14 cellular contexts compared by ENCODE assay signal in the genomic region with DNA sequence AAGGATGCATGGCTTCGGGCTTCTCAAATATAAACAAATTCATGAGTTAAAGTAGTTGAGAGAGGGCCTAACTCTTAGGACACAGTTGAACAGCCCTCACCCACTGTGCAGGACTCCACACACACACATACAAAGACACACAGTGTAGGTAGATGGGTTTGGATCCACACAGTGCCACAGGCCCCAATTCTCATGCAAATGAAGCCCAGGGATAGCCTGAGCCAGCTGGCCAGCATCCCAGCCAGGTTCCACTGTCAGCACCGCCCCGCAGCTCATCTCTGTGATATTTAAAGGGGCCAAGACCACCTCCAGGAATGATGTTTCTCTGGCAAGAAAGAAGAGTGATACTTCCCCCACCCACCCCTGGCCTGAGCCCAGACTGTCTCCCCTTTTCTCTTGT. TPM values are rescaled to one million over a fixed set of nuclear protein-coding genes. Genes with fewer than 3 reads are reported as not detected.
DNase-seq lines count a peak whose midpoint lies in the region; ATAC-seq and TF ChIP-seq lines count a peak whose summit lies in the region.
"Had no signal": no experiment of that assay in that cellular context is flagged by ENCODE, and none has a peak within 500 bp of the region (broad histone marks: within the 10 kb centered on the region; RNA-seq: fewer than 3 reads in every experiment).

No MANE protein-coding gene starts in this region.

- peaks cover 8% of the 10 kb centered on the region for H3K36me3 Mint-ChIP-seq in glutamatergic neuron (ENCODE audit: unreplicated experiment)

- H3K4me3 Mint-ChIP-seq in glutamatergic neuron (ENCODE audit: unreplicated experiment), result no peak overlapping the region
- H3K4me3 Mint-ChIP-seq: activated T-cell treated with anti-CD3 and anti-CD28 coated beads, Interleukin-2, amount 50 U/mL, for 72 hours; HFFc6; naive thymus-derived CD8-positive, alpha-beta T cell had no signal

- DNase-seq in left ventricle myocardium superior, result no peak
- DNase-seq in cardiac septum (ENCODE audit: low spot score), result no peak
- DNase-seq in NCI-H69 (lab: John Stamatoyannopoulos, UW), result peak; percentile 46
- peak; percentile 30 for DNase-seq in glutamatergic neuron
- no peak for DNase-seq in OCI-M1 (lab: John Stamatoyannopoulos, UW)
- DNase-seq in T-helper 2 cell, result no peak
- DNase-seq: activated CD4-positive, alpha-beta T cell treated with anti-CD3 and anti-CD28 coated beads, Interleukin-2, amount 50 U/mL, for 48 hours; activated T-cell treated with anti-CD3 and anti-CD28 coated beads, Interleukin-2, amount 50 U/mL, for 72 hours; GDM1; HFFc6; naive thymus-derived CD8-positive, alpha-beta T cell; NCI-H1694 had no signal

- no peaks in the 10 kb centered on the region for H3K27me3 Mint-ChIP-seq in glutamatergic neuron (ENCODE audit: unreplicated experiment)

- peaks cover 15% of the 10 kb centered on the region for H3K4me1 Mint-ChIP-seq in glutamatergic neuron (ENCODE audit: low read depth, unreplicated experiment)

- intact Hi-C loops in left ventricle myocardium superior (cut with micrococcal nuclease) (no loop called here), cardiac septum (cut with DNase I) (no loop called here)

- ATAC-seq in left ventricle myocardium superior (peak; percentile 41), GM18907 (IDR thresholded peaks at IDR 0.05; ENCODE audit: unreplicated experiment) (no peak), GM18867 (IDR thresholded peaks at IDR 0.05; ENCODE audit: unreplicated experiment) (no peak)
- ATAC-seq: naive thymus-derived CD8-positive, alpha-beta T cell had no signal

- TF ChIP-seq CTCF in glutamatergic neuron (IDR thresholded peaks at IDR 0.05; ENCODE audit: partially characterized antibody, unreplicated experiment), result no peak

- peaks cover 8% of the 10 kb centered on the region for H3K9me3 Mint-ChIP-seq in glutamatergic neuron (ENCODE audit: unreplicated experiment)
- H3K9me3 Mint-ChIP-seq: activated T-cell treated with anti-CD3 and anti-CD28 coated beads, Interleukin-2, amount 50 U/mL, for 72 hours; HFFc6; naive thymus-derived CD8-positive, alpha-beta T cell had no signal

- H3K27ac Mint-ChIP-seq in glutamatergic neuron (ENCODE audit: unreplicated experiment), result no peak overlapping the region
- H3K27ac Mint-ChIP-seq: activated T-cell treated with anti-CD3 and anti-CD28 coated beads, Interleukin-2, amount 50 U/mL, for 72 hours; HFFc6 had no signal

RNA-seq across cellular contexts. Expression of a gene that starts 11.7 kb away (rescaled TPM):
- 5.1 TPM for total RNA-seq in left ventricle myocardium superior
- 7.5 TPM for total RNA-seq in cardiac septum
- 20.9 TPM for total RNA-seq in glutamatergic neuron (ENCODE audit: unreplicated experiment)

RNA-seq across cellular contexts. Expression of a gene that starts 30.7 kb away (rescaled TPM):
- total RNA-seq in left ventricle myocardium superior, result 90.1 TPM
- total RNA-seq in cardiac septum, result 49.6 TPM
- 44.0 TPM for total RNA-seq in glutamatergic neuron (ENCODE audit: unreplicated experiment)

Comparison
In these comparisons a context has a peak if more than half of its experiments do, and no peak if none do; other contexts are left out.
1. DNase-seq: peak in NCI-H69 (single experiment) and glutamatergic neuron (single experiment); none in left ventricle myocardium superior (single experiment), cardiac septum (single experiment), OCI-M1 (single experiment) and T-helper 2 cell (0 of 5).